Comparison of ENCODE assay signal across 8 cellular contexts in genomic region chr5:142432961-142433360, GRCh38.
DNase-seq lines count a peak whose midpoint lies in the region; ATAC-seq, FAIRE-seq and TF ChIP-seq lines count a peak whose summit lies in the region.

No MANE protein-coding gene starts in this region.

- no peaks in the 10 kb centered on the region for H3K79me2 ChIP-seq in Loucy (ENCODE audit: insufficient read depth, low read length)

- peak overlapping the region; percentile 61 for H3K9ac ChIP-seq in Loucy (ENCODE audit: low read depth, low read length, poor library complexity, severe bottlenecking)

- no peaks in the 10 kb centered on the region for H4K20me1 ChIP-seq in Loucy (ENCODE audit: insufficient read depth, low read length, poor library complexity, severe bottlenecking)

- peak overlapping the region; percentile 64 for H3K4me3 ChIP-seq in Loucy (ENCODE audit: low read length, poor library complexity, severe bottlenecking)

- H3K4me2 ChIP-seq in Loucy (ENCODE audit: low read depth, low read length, poor library complexity, severe bottlenecking): peak overlapping the region; percentile 79

- H3F3A ChIP-seq in Loucy (ENCODE audit: low read depth): peaks cover 6% of the 10 kb centered on the region; the same call in 1 of the 2 replicates

- no peaks in the 10 kb centered on the region for H3K9me3 ChIP-seq in Loucy (ENCODE audit: insufficient read depth, low read depth, low read length)

- ATAC-seq in GM19397 (IDR thresholded peaks at IDR 0.05; ENCODE audit: unreplicated experiment): peak; percentile 8

- H2AFZ ChIP-seq in Loucy (ENCODE audit: low read length): peak overlapping the region; percentile 3; the same call in 1 of the 2 replicates

- FAIRE-seq in RCC 7860 (lab: Jason Lieb, UNC): no peak

- DNase-seq in activated effector memory CD4-positive, alpha-beta T cell treated with anti-CD3 and anti-CD28 coated beads, Interleukin-2, amount 50 U/mL, for 16 hours: peak; percentile 79
- DNase-seq in stimulated activated CD4-positive, alpha-beta T cell treated with anti-CD3 and anti-CD28 coated beads, Interleukin-15, amount 100 ng/mL, for 24 hours: peak; percentile 49
- DNase-seq in GM19238 (ENCODE audit: insufficient read length, low spot score) (no peak), NCI-H748 treated with DMSO at 0.1 percent for 48 hours (lab: John Stamatoyannopoulos, UW) (no peak), RCC 7860 (ENCODE audit: low spot score) (no peak), ACHN (no peak)

- in situ Hi-C loops in ACHN (cut with HindIII; ENCODE audit: low pct_ligation_motif_present, low pct_unique_long_range_greater_than_20kb, low sequenced_read_pairs): no loop called here

- H3K9me2 ChIP-seq in Loucy (replicated peaks; ENCODE audit: low read depth, low read length): no peaks in the 10 kb centered on the region

- no peak for TF ChIP-seq CTCF in Loucy (conservative IDR thresholded peaks at IDR 0.05; ENCODE audit: low read length)

- H3K36me3 ChIP-seq in Loucy (ENCODE audit: insufficient read depth, low read length): no peaks in the 10 kb centered on the region

- H3K4me1 ChIP-seq in Loucy (ENCODE audit: insufficient read depth, low read length, poor library complexity, severe bottlenecking): peaks cover 65% of the 10 kb centered on the region

- no peaks in the 10 kb centered on the region for H3K27me3 ChIP-seq in Loucy (ENCODE audit: insufficient read depth, low read length, poor library complexity, severe bottlenecking)

Comparison
In these comparisons a context has a peak if more than half of its experiments do, and no peak if none do; other contexts are left out.
1. DNase-seq: peak in activated effector memory CD4-positive, alpha-beta T cell treated with anti-CD3 and anti-CD28 coated beads, Interleukin-2, amount 50 U/mL, for 16 hours (single experiment) and stimulated activated CD4-positive, alpha-beta T cell treated with anti-CD3 and anti-CD28 coated beads, Interleukin-15, amount 100 ng/mL, for 24 hours (single experiment); none in GM19238 (single experiment), NCI-H748 treated with DMSO at 0.1 percent for 48 hours (single experiment), RCC 7860 (single experiment) and ACHN (single experiment).